Comparison of ENCODE assay signal across 1 cellular context in the genomic region with DNA sequence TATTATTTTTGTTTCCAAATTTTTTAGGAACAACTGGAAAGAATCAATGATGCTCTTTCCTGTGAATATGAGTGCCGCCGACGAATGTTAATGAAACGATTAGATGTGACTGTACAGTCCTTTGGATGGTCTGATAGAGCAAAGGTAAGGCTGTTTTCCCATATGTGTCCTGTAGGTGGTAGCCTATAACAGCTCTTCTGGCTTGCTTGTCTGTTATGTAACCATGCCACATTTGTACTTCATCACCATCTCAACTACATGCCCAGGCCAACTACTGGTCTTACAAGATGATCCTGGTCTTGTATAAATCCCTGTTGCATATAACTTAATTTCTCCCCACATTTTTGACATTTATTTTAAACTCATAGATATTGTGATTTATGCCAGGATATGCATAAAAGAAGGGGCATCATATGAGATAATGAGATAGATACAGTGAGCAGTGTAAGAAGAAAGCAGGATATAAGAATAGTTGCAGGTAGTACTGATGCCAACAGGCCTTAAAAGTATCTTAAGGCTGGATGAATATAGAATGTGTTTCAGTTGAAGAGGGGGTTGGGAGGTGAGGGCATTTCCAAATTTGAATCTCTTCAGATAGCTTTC.
TF ChIP-seq lines count a peak whose summit lies in the region.

No MANE protein-coding gene starts in this region.

TF ChIP-seq in K562, 482 proteins besides CTCF, POLR2A, EP300 and RAD21 (continued from another document):
- no peak for TF ChIP-seq RBM15 (IDR thresholded peaks at IDR 0.05; ENCODE audit: insufficient read depth, low read length)
- TF ChIP-seq, protein P1, sequence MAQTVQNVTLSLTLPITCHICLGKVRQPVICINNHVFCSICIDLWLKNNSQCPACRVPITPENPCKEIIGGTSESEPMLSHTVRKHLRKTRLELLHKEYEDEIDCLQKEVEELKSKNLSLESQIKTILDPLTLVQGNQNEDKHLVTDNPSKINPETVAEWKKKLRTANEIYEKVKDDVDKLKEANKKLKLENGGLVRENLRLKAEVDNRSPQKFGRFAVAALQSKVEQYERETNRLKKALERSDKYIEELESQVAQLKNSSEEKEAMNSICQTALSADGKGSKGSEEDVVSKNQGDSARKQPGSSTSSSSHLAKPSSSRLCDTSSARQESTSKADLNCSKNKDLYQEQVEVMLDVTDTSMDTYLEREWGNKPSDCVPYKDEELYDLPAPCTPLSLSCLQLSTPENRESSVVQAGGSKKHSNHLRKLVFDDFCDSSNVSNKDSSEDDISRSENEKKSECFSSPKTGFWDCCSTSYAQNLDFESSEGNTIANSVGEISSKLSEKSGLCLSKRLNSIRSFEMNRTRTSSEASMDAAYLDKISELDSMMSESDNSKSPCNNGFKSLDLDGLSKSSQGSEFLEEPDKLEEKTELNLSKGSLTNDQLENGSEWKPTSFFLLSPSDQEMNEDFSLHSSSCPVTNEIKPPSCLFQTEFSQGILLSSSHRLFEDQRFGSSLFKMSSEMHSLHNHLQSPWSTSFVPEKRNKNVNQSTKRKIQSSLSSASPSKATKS (CRISPR knock-in tag; IDR thresholded peaks at IDR 0.05): no peak
- TF ChIP-seq FOXK2 (conservative IDR thresholded peaks at IDR 0.05 in 1 of 2, IDR thresholded peaks at IDR 0.05 in 1 of 2; ENCODE audit: low read depth in 2 of 2): peak in 1 of 2 experiments; percentile 56; a peak in 1 of 4 replicates
- no peak for TF ChIP-seq SRSF3 (IDR thresholded peaks at IDR 0.05; ENCODE audit: insufficient read depth, low read length)
- no peak for TF ChIP-seq TCF7L2 (IDR thresholded peaks at IDR 0.05; ENCODE audit: low read depth, low read length)
- no peak for TF ChIP-seq SRSF9 (IDR thresholded peaks at IDR 0.05; ENCODE audit: borderline replicate concordance, low read depth, low read length)
- TF ChIP-seq FOXJ3 (CRISPR knock-in tag; IDR thresholded peaks at IDR 0.05): no peak
- peak; percentile 39; the same call in 1 of the 2 replicates for TF ChIP-seq CEBPB (tag; IDR thresholded peaks at IDR 0.05)
- no peak for TF ChIP-seq HMG20B (CRISPR knock-in tag; IDR thresholded peaks at IDR 0.05)
- no peak for TF ChIP-seq SRSF1 (IDR thresholded peaks at IDR 0.05; ENCODE audit: low read depth, low read length)
- TF ChIP-seq, protein P2, sequence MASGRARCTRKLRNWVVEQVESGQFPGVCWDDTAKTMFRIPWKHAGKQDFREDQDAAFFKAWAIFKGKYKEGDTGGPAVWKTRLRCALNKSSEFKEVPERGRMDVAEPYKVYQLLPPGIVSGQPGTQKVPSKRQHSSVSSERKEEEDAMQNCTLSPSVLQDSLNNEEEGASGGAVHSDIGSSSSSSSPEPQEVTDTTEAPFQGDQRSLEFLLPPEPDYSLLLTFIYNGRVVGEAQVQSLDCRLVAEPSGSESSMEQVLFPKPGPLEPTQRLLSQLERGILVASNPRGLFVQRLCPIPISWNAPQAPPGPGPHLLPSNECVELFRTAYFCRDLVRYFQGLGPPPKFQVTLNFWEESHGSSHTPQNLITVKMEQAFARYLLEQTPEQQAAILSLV (tag; IDR thresholded peaks at IDR 0.05): no peak
- TF ChIP-seq CEBPG (CRISPR knock-in tag; IDR thresholded peaks at IDR 0.05): no peak
- 0 out of 4 replicates have a peak, but pooled peaks of 1 of the 2 experiments have one; percentile 12 for TF ChIP-seq CEBPG (tag; conservative IDR thresholded peaks at IDR 0.05 in 1 of 2, IDR thresholded peaks at IDR 0.05 in 1 of 2)
- TF ChIP-seq ZFP36 (IDR thresholded peaks at IDR 0.05; ENCODE audit: low read depth, low read length, partially characterized antibody): no peak
- peak; percentile 53 for TF ChIP-seq SMC3 (conservative IDR thresholded peaks at IDR 0.05; ENCODE audit: insufficient read depth, low read depth, low read length)
- no peak for TF ChIP-seq NFXL1 (CRISPR knock-in tag; IDR thresholded peaks at IDR 0.05)
- TF ChIP-seq POLR2B (IDR thresholded peaks at IDR 0.05; ENCODE audit: low read depth, partially characterized antibody): no peak
- no peak for TF ChIP-seq MBD2 (IDR thresholded peaks at IDR 0.05; ENCODE audit: borderline replicate concordance, low read depth)
- peak; percentile 49; the same call in 1 of the 2 replicates for TF ChIP-seq ARID2 (IDR thresholded peaks at IDR 0.05)
TF ChIP-seq in K562: peak in this region for 6.
